ENCODE assay signal across 31 cellular contexts in the genomic region with DNA sequence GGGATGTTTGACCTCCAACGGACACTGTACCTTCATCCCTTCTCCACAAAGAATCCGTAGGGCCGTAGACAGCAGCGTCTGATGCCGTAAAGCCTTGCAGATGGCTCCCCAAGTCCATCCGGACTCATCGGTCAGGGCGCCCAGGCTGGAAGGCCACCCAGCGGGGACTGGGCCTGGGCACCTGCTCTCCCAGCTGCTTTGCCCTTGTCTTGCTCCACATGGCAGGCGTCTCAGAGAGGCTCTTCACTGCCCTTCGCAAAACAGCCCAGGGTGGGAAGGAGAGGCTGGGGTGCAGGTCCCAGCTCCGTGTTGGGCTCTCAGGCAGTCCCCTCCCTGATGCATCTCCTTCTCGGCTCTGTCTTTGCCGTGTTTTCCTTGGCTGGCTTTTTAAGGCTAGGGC.
"Had no signal": no experiment of that assay in that cellular context is flagged by ENCODE, and none has a peak within 500 bp of the region (broad histone marks: within the 10 kb centered on the region; RNA-seq: fewer than 3 reads in every experiment).

No MANE protein-coding gene starts in this region.

- H3K27me3 ChIP-seq: ascending aorta, breast epithelium, cardiac muscle cell, colonic mucosa had no signal

- H3K4me1 Mint-ChIP-seq: T-helper 17 cell had no signal

- H3K4me1 ChIP-seq: ascending aorta, breast epithelium, colonic mucosa had no signal

- H3K36me3 ChIP-seq: ascending aorta, breast epithelium, cardiac muscle cell, colonic mucosa had no signal

- H3K9me3 ChIP-seq: ascending aorta, breast epithelium, colonic mucosa had no signal

- H3K9me3 Mint-ChIP-seq: activated CD4-positive, alpha-beta memory T cell treated with anti-CD3 and anti-CD28 coated beads, Interleukin-2, amount 10 ng/mL, durations not matched to agents 7 days and 5 days; activated CD4-positive, alpha-beta T cell treated with anti-CD3 and anti-CD28 coated beads, Interleukin-2, amount 10 ng/mL, durations not matched to agents 7 days and 5 days; activated naive CD4-positive, alpha-beta T cell treated with anti-CD3 and anti-CD28 coated beads, Interleukin-2, amount 10 ng/mL, durations not matched to agents 7 days and 5 days; activated naive CD4-positive, alpha-beta T cell treated with anti-CD3 and anti-CD28 coated beads, Interleukin-2, amount 50 U/mL, for 72 hours; activated naive CD8-positive, alpha-beta T cell treated with anti-CD3 and anti-CD28 coated beads, Interleukin-2, amount 10 ng/mL, durations not matched to agents 7 days and 5 days; activated T-cell treated with anti-CD3 and anti-CD28 coated beads, Interleukin-2, amount 50 U/mL, for 24 hours; activated T-cell treated with anti-CD3 and anti-CD28 coated beads, Interleukin-2, amount 50 U/mL, for 72 hours; brain; T-helper 2 cell treated with Interferon-gamma antibody and Interleukin-4, amounts not matched to agents 5 μg/mL and 100 μg/mL, for 36 hours; WTC11 had no signal

- DNase-seq: activated CD4-positive, alpha-beta memory T cell treated with anti-CD3 and anti-CD28 coated beads, Interleukin-2, amount 10 ng/mL, durations not matched to agents 7 days and 5 days; activated CD4-positive, alpha-beta T cell treated with anti-CD3 and anti-CD28 coated beads for 1 hour; activated CD4-positive, alpha-beta T cell treated with anti-CD3 and anti-CD28 coated beads for 4 hours; activated CD4-positive, alpha-beta T cell treated with anti-CD3 and anti-CD28 coated beads, Interleukin-2, amount 50 U/mL, for 4 hours; activated CD8-positive, alpha-beta memory T cell treated with anti-CD3 and anti-CD28 coated beads, Interleukin-2, amount 50 U/mL, for 48 hours; activated gamma-delta T cell; activated naive CD4-positive, alpha-beta T cell; activated naive CD8-positive, alpha-beta T cell treated with anti-CD3 and anti-CD28 coated beads, Interleukin-2, amount 10 ng/mL, durations not matched to agents 7 days and 5 days; activated T-cell treated with anti-CD3 and anti-CD28 coated beads for 4 hours; activated T-cell treated with anti-CD3 and anti-CD28 coated beads, Interleukin-2, amount 50 U/mL, for 24 hours; activated T-cell treated with anti-CD3 and anti-CD28 coated beads, Interleukin-2, amount 50 U/mL, for 72 hours; central memory CD4-positive, alpha-beta T cell; cerebellar nuclear complex; colonic mucosa; effector CD8-positive, alpha-beta T cell; foreskin fibroblast; head of caudate nucleus; T-helper 17 cell had no signal

- H3K4me3 Mint-ChIP-seq: activated CD4-positive, alpha-beta memory T cell treated with anti-CD3 and anti-CD28 coated beads, Interleukin-2, amount 10 ng/mL, durations not matched to agents 7 days and 5 days; activated naive CD4-positive, alpha-beta T cell treated with anti-CD3 and anti-CD28 coated beads, Interleukin-2, amount 10 ng/mL, durations not matched to agents 7 days and 5 days; activated T-cell treated with anti-CD3 and anti-CD28 coated beads, Interleukin-2, amount 50 U/mL, for 24 hours; T-helper 17 cell had no signal

- H3K4me3 ChIP-seq: ascending aorta, breast epithelium, cardiac muscle cell, colonic mucosa had no signal

- H3K27ac Mint-ChIP-seq: activated CD4-positive, alpha-beta memory T cell treated with anti-CD3 and anti-CD28 coated beads, Interleukin-2, amount 10 ng/mL, durations not matched to agents 7 days and 5 days; activated CD4-positive, alpha-beta T cell treated with anti-CD3 and anti-CD28 coated beads, Interleukin-2, amount 10 ng/mL, durations not matched to agents 7 days and 5 days; activated naive CD4-positive, alpha-beta T cell treated with anti-CD3 and anti-CD28 coated beads, Interleukin-2, amount 10 ng/mL, durations not matched to agents 7 days and 5 days; activated naive CD4-positive, alpha-beta T cell treated with anti-CD3 and anti-CD28 coated beads, Interleukin-2, amount 50 U/mL, for 72 hours; activated naive CD8-positive, alpha-beta T cell treated with anti-CD3 and anti-CD28 coated beads, Interleukin-2, amount 10 ng/mL, durations not matched to agents 7 days and 5 days; activated T-cell treated with anti-CD3 and anti-CD28 coated beads, Interleukin-2, amount 50 U/mL, for 24 hours; activated T-cell treated with anti-CD3 and anti-CD28 coated beads, Interleukin-2, amount 50 U/mL, for 72 hours; T-helper 17 cell; T-helper 2 cell treated with Interferon-gamma antibody and Interleukin-4, amounts not matched to agents 5 μg/mL and 100 μg/mL, for 36 hours had no signal

- ATAC-seq: activated naive CD4-positive, alpha-beta T cell treated with anti-CD3 and anti-CD28 coated beads, Interleukin-2, amount 50 U/mL, for 72 hours; activated T-cell treated with anti-CD3 and anti-CD28 coated beads, Interleukin-2, amount 50 U/mL, for 72 hours; esophagus mucosa; T-helper 17 cell had no signal

- H3K36me3 Mint-ChIP-seq: activated naive CD4-positive, alpha-beta T cell treated with anti-CD3 and anti-CD28 coated beads, Interleukin-2, amount 10 ng/mL, durations not matched to agents 7 days and 5 days; activated naive CD4-positive, alpha-beta T cell treated with anti-CD3 and anti-CD28 coated beads, Interleukin-2, amount 50 U/mL, for 72 hours; activated naive CD8-positive, alpha-beta T cell treated with anti-CD3 and anti-CD28 coated beads, Interleukin-2, amount 10 ng/mL, durations not matched to agents 7 days and 5 days; brain; WTC11 had no signal

- FAIRE-seq: endometrium, frontal cortex had no signal

- H3K27ac ChIP-seq: ascending aorta, breast epithelium, cardiac muscle cell, colonic mucosa, VCaP had no signal
